Comparison of ENCODE assay signal across 19 cellular contexts in the genomic region with DNA sequence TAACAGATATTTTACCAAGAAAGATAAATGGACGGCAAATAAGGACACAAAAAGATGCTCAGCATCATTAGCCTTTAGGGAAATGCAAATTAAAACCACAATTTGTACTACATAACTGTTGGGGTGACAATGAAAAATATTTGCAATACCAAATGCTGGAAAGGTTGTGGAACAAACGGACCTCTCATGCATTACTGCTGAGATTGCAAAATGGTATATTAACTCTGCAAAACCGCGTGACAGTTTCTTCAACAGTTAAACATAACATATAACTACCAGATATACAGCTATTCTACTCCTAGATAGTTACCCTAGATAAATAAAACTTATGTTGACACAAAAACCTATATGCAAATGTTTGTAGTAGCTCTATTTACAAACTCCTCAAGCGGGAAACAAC. TPM values are rescaled to one million over a fixed set of nuclear protein-coding genes. Genes with fewer than 3 reads are reported as not detected.
DNase-seq lines count a peak whose midpoint lies in the region; ATAC-seq, FAIRE-seq and TF ChIP-seq lines count a peak whose summit lies in the region.
"Had no signal": no experiment of that assay in that cellular context is flagged by ENCODE, and none has a peak within 500 bp of the region (broad histone marks: within the 10 kb centered on the region; RNA-seq: fewer than 3 reads in every experiment).

No MANE protein-coding gene starts in this region.

- H3K4me1 ChIP-seq in A549, result no peaks in the 10 kb centered on the region
- H3K4me1 ChIP-seq in BLaER1 treated with 17β-estradiol and CSF1 and Interleukin-3, amounts not matched to agents 10 nM and 100 nM, result peaks cover 0 to 57% (median 30%) of the 10 kb centered on the region in 10 experiments; a peak in 16 of 20 replicates

- DNase-seq in A549 (ENCODE audit: low read depth in 1 of 2, low spot score in 1 of 2) (no peak), NCI-H526 treated with DMSO at 0.1 percent for 48 hours (lab: John Stamatoyannopoulos, UW) (peak; percentile 79), endothelial cell (ENCODE audit: low spot score) (no peak), NCI-H1048 (lab: John Stamatoyannopoulos, UW) (no peak), MV-4-11 (lab: John Stamatoyannopoulos, UW) (no peak)
- DNase-seq: AML-193; Calu3; CD8-positive, alpha-beta T cell; H7; HFFc6 had no signal

- H3K4me3 Mint-ChIP-seq in endothelial cell (ENCODE audit: unreplicated experiment), result no peak overlapping the region
- H3K4me3 Mint-ChIP-seq: CD8-positive, alpha-beta T cell; GM23338; HFFc6 had no signal

- H3K4me3 ChIP-seq in A549, result no peak overlapping the region
- H3K4me3 ChIP-seq in BLaER1 treated with 17β-estradiol and CSF1 and Interleukin-3, amounts not matched to agents 10 nM and 100 nM, result no peak overlapping the region
- H3K4me3 ChIP-seq: GM23338 had no signal

- H3K9ac ChIP-seq in BLaER1 treated with 17β-estradiol and CSF1 and Interleukin-3, amounts not matched to agents 10 nM and 100 nM, result no peak overlapping the region

- POLR2A ChIA-PET in A549 (lab: Yijun Ruan, JAX), result no interaction called here

- no peaks in the 10 kb centered on the region for H3K27me3 ChIP-seq in BLaER1 treated with 17β-estradiol and CSF1 and Interleukin-3, amounts not matched to agents 10 nM and 100 nM

- CTCF ChIA-PET in A549 (lab: Yijun Ruan, JAX), result no interaction called here

- TF ChIP-seq POLR2A in A549 (IDR thresholded peaks at IDR 0.05; ENCODE audit: low read length), result no peak

- H3K9me3 Mint-ChIP-seq in endothelial cell (ENCODE audit: unreplicated experiment), result no peaks in the 10 kb centered on the region
- H3K9me3 Mint-ChIP-seq: CD8-positive, alpha-beta T cell; GM23338; HFFc6 had no signal

- no peaks in the 10 kb centered on the region for H4K20me1 ChIP-seq in BLaER1 treated with 17β-estradiol and CSF1 and Interleukin-3, amounts not matched to agents 10 nM and 100 nM

- peak overlapping the region; percentile 88 for H3K27ac Mint-ChIP-seq in endothelial cell (ENCODE audit: unreplicated experiment)
- H3K27ac Mint-ChIP-seq: CD8-positive, alpha-beta T cell; GM23338; HFFc6 had no signal

- H3K27ac ChIP-seq in A549, result no peak overlapping the region
- H3K27ac ChIP-seq in BLaER1 treated with 17β-estradiol and CSF1 and Interleukin-3, amounts not matched to agents 10 nM and 100 nM, result peak overlapping the region in 8 of 11 experiments; percentile 53 to 77 (median 70); a peak in 16 of 22 replicates

- H3K36me3 ChIP-seq in BLaER1 treated with 17β-estradiol and CSF1 and Interleukin-3, amounts not matched to agents 10 nM and 100 nM, result no peaks in the 10 kb centered on the region

- no peak overlapping the region for H3K4me2 ChIP-seq in A549
- H3K4me2 ChIP-seq in BLaER1 treated with 17β-estradiol and CSF1 and Interleukin-3, amounts not matched to agents 10 nM and 100 nM, result peak overlapping the region in 5 of 11 experiments; percentile 48 to 69 (median 57); a peak in 10 of 22 replicates
- H3K4me2 ChIP-seq: GM23338 had no signal

- no peaks in the 10 kb centered on the region for H3K9me3 ChIP-seq in A549
- peaks cover 0 to 17% (median 0%) of the 10 kb centered on the region in 11 experiments; a peak in 3 of 22 replicates for H3K9me3 ChIP-seq in BLaER1 treated with 17β-estradiol and CSF1 and Interleukin-3, amounts not matched to agents 10 nM and 100 nM (replicated peaks in 1 of 11)

- TF ChIP-seq CTCF in A549 (IDR thresholded peaks at IDR 0.05) (no peak), endothelial cell (IDR thresholded peaks at IDR 0.05; ENCODE audit: unreplicated experiment) (no peak)

- 15% methylated on average over 5 of the region's 5 CpGs for WGBS in A549 (ENCODE audit: missing lambda C conversion rate)

- FAIRE-seq in A549 (lab: Jason Lieb, UNC), result no peak
- FAIRE-seq: A204.1, G401.6, GM12892, GM18507 had no signal

- TF ChIP-seq RAD21 in A549 (conservative IDR thresholded peaks at IDR 0.05 in 1 of 2, IDR thresholded peaks at IDR 0.05 in 1 of 2), result no peak

- peaks cover 2% of the 10 kb centered on the region for H3K27me3 Mint-ChIP-seq in endothelial cell (ENCODE audit: unreplicated experiment)

- H3K4me1 Mint-ChIP-seq in endothelial cell (ENCODE audit: unreplicated experiment), result peaks cover 16% of the 10 kb centered on the region
- H3K4me1 Mint-ChIP-seq: GM23338 had no signal

- no peak for TF ChIP-seq EP300 in A549 (IDR thresholded peaks at IDR 0.05)

- H3K36me3 Mint-ChIP-seq in endothelial cell (ENCODE audit: low read depth, unreplicated experiment), result peaks cover 7% of the 10 kb centered on the region
- H3K36me3 Mint-ChIP-seq: CD8-positive, alpha-beta T cell had no signal

- no peak for ATAC-seq in A549
- ATAC-seq in HG03280 (IDR thresholded peaks at IDR 0.05; ENCODE audit: unreplicated experiment), result no peak
- ATAC-seq: CD8-positive, alpha-beta T cell; GM23338; HCT116 had no signal

TF ChIP-seq in A549, 52 proteins besides CTCF, POLR2A, EP300 and RAD21:
- TF ChIP-seq MAFK (IDR thresholded peaks at IDR 0.05; ENCODE audit: partially characterized antibody) (peak; percentile 64), RCOR1 (IDR thresholded peaks at IDR 0.05; ENCODE audit: low read depth, low read length) (no peak), REST (IDR thresholded peaks at IDR 0.05) (no peak)

RNA-seq across cellular contexts. Expression of gene OTC, which starts 6.3 kb away (rescaled TPM):
- not detected in 2 replicates for polyA plus RNA-seq in A549 (2011; rRNA removed)
- not detected in 2 replicates for polyA plus RNA-seq in A549 (2012; cell fraction: cytosol; rRNA removed)
- polyA plus RNA-seq in A549 (2012; cell fraction: nucleus; rRNA removed), result not detected in 2 replicates
- polyA plus RNA-seq in A549 (2017; fragmentation: RNase III; extraction: RNeasy Plus Mini Kit Qiagen cat#74134 plus additional on column Dnase treatment), result not detected in 3 replicates
- not detected in 2 replicates for polyA minus RNA-seq in A549 (2011; rRNA and poly(A)+ RNA removed)
- total RNA-seq in endothelial cell (ENCODE audit: unreplicated experiment), result not detected
- total RNA-seq: Calu3; CD8-positive, alpha-beta T cell; GM23338; H7; HFFc6 had no signal
- polyA plus RNA-seq: BJ, GM23338 had no signal

RNA-seq across cellular contexts. Expression of gene RPGR, which starts 18.8 kb away (rescaled TPM):
- polyA plus RNA-seq in A549 (2011; rRNA removed) (7.7 and 10.5 TPM in 2 replicates), A549 (2017; fragmentation: RNase III; extraction: RNeasy Plus Mini Kit Qiagen cat#74134 plus additional on column Dnase treatment) (8.1 to 8.5 TPM (median 8.1 TPM) in 3 replicates)
- 1.3 and 1.5 TPM in 2 replicates for polyA plus RNA-seq in A549 (2012; cell fraction: cytosol; rRNA removed)
- 2.0 and 2.1 TPM in 2 replicates for polyA plus RNA-seq in A549 (2012; cell fraction: nucleus; rRNA removed)
- 4.3 and 4.5 TPM in 2 replicates for polyA minus RNA-seq in A549 (2011; rRNA and poly(A)+ RNA removed)
- 17.2 TPM for total RNA-seq in endothelial cell (ENCODE audit: unreplicated experiment)

Comparison
In these comparisons a context has a peak if more than half of its experiments do, and no peak if none do; other contexts are left out.
1. H3K27ac ChIP-seq: peak in BLaER1 treated with 17β-estradiol and CSF1 and Interleukin-3, amounts not matched to agents 10 nM and 100 nM (8 of 11); none in A549 (0 of 2).